Comparison of ENCODE assay signal across 7 cellular contexts in the genomic region with DNA sequence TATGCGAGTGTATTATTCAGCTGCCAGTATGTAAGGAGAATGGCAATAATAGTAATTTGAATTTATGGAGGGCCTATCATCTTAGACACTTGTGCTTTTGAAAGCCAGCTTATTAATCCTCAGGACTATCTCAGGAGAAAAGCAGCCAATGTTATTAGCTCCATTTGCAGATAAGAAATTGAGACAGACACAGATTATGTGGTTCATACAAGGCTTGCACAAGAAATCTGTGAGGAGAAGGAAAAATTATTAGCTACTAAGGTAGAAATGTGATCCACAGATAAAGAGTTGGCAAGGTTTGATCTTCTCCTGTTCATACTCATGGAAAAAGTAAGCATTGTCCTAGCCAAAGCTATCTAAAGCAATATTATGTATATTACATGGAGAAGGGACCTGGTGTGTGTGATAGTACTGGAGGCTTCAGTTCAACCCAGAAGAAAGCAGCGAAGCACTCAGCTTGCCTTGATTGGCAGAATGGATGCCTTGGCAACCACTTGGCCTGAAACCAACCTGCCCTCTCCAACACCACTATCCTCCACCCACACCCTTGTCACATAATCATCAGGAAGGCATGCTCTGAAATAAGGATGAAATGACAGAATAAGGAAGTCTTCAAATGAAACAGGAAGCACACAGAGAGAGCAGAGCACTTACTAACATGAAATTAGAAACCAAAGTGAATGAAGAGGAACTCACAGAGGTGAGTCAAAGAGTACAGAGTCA. TPM values are rescaled to one million over a fixed set of nuclear protein-coding genes. Genes with fewer than 3 reads are reported as not detected.
DNase-seq lines count a peak whose midpoint lies in the region; ATAC-seq and TF ChIP-seq lines count a peak whose summit lies in the region.

No MANE protein-coding gene starts in this region.

- peaks cover 28% of the 10 kb centered on the region; the same call in 1 of the 2 replicates for H3K36me3 ChIP-seq in PC-9 (ENCODE audit: low read depth)
- H3K36me3 ChIP-seq in vagina: no peaks in the 10 kb centered on the region

- peaks cover 34% of the 10 kb centered on the region for H3K79me2 ChIP-seq in PC-9 (ENCODE audit: low read depth)

- peaks cover 8% of the 10 kb centered on the region; the same call in 1 of the 2 replicates for H3K9me3 ChIP-seq in PC-9 (ENCODE audit: insufficient read depth, low read depth)
- H3K9me3 ChIP-seq in vagina: no peaks in the 10 kb centered on the region

- TF ChIP-seq POLR2A in vagina (IDR thresholded peaks at IDR 0.05): no peak

- no peak overlapping the region for H3K4me3 ChIP-seq in GM12864 (ENCODE audit: low read depth, low read length)
- H3K4me3 ChIP-seq in PC-9: no peak overlapping the region
- H3K4me3 ChIP-seq in vagina: no peak overlapping the region

- intact Hi-C loops in PC-9 (cut with micrococcal nuclease; ENCODE audit: unreplicated experiment): loop anchor here (1.0 kb wide), 2 partner anchors 18 to 241 kb away; partner anchors contain the start of gene MACC1
- intact Hi-C loops in vagina (cut with DNase I): no loop called here

- H3K4me2 ChIP-seq in PC-9: peak overlapping the region; percentile 15; the same call in 1 of the 2 replicates

- ATAC-seq in GM21717 (IDR thresholded peaks at IDR 0.05; ENCODE audit: unreplicated experiment): peak; percentile 90

- TF ChIP-seq CTCF in GM12864 (IDR thresholded peaks at IDR 0.05; ENCODE audit: low read depth, low read length, missing control alignments) (no peak), PC-9 (conservative IDR thresholded peaks at IDR 0.05) (no peak), vagina (IDR thresholded peaks at IDR 0.05) (no peak)

- peaks cover 24% of the 10 kb centered on the region for H3K4me1 ChIP-seq in PC-9 (replicated peaks; ENCODE audit: insufficient read depth)
- H3K4me1 ChIP-seq in vagina: no peaks in the 10 kb centered on the region

- H2AFZ ChIP-seq in PC-9: no peak overlapping the region

- BruUV-seq in PC-9 (replicated peaks; lab: Mats Ljungman, UMichigan): no TSS peak

- peak; percentile 80 for DNase-seq in GM12864 (ENCODE audit: low read depth)
- DNase-seq in HT1080 (ENCODE audit: low read depth): peak; percentile 95
- peak; percentile 89 to 91 for DNase-seq in PC-9
- peak; percentile 25 for DNase-seq in fibroblast of gingiva (ENCODE audit: low read depth)
- peak; percentile 97 for DNase-seq in renal cortical epithelial cell (ENCODE audit: low read depth)
- DNase-seq in vagina (ENCODE audit: extremely low spot score in 2 of 2): no peak

- H3K27me3 ChIP-seq in PC-9 (ENCODE audit: insufficient read depth, low read depth) (no peaks in the 10 kb centered on the region), vagina (no peaks in the 10 kb centered on the region)

- CTCF ChIA-PET in PC-9 (lab: Charles Lee): no interaction called here

- H3K27ac ChIP-seq in PC-9 (peak overlapping the region; percentile 65), vagina (no peak overlapping the region)

- H3K9me2 ChIP-seq in PC-9 (ENCODE audit: insufficient read depth): no peaks in the 10 kb centered on the region

- peaks cover 18% of the 10 kb centered on the region for H3F3A ChIP-seq in PC-9 (ENCODE audit: insufficient read depth, low read depth)

- no peaks in the 10 kb centered on the region for H4K20me1 ChIP-seq in PC-9 (ENCODE audit: insufficient read depth)

- POLR2A ChIA-PET in PC-9 (lab: Charles Lee; ENCODE audit: unreplicated experiment): interaction anchor here (0.6 kb wide), 2 partner anchors 20 to 333 kb away, joined by 4 to 10 read pairs; no protein-coding TSS in a partner anchor

RNA-seq across cellular contexts. Expression of gene MACC1, which starts 18.0 kb away (rescaled TPM):
- not detected in 2 replicates for total RNA-seq in HT1080 (2014; rRNA removed; shearing (Covaris generic))
- 0.05 TPM in 1 of 2 replicates, not detected in the other for polyA plus RNA-seq in HT1080 (2015; cell fraction: cytosol; rRNA removed)
- not detected in 2 replicates for polyA plus RNA-seq in HT1080 (2015; cell fraction: nucleus; rRNA removed)
- 48.4 and 50.8 TPM in 2 replicates for total RNA-seq in PC-9 (2021)
- 25.4 and 198 TPM in 2 replicates for total RNA-seq in renal cortical epithelial cell
- 6.9 TPM for total RNA-seq in vagina

Comparison
In these comparisons a context has a peak if more than half of its experiments do, and no peak if none do; other contexts are left out.
1. DNase-seq: peak in GM12864 (single experiment), HT1080 (single experiment), PC-9 (2 of 2), fibroblast of gingiva (single experiment) and renal cortical epithelial cell (single experiment); none in vagina (0 of 2).